ENCODE assay signal across 14 cellular contexts in the genomic region with DNA sequence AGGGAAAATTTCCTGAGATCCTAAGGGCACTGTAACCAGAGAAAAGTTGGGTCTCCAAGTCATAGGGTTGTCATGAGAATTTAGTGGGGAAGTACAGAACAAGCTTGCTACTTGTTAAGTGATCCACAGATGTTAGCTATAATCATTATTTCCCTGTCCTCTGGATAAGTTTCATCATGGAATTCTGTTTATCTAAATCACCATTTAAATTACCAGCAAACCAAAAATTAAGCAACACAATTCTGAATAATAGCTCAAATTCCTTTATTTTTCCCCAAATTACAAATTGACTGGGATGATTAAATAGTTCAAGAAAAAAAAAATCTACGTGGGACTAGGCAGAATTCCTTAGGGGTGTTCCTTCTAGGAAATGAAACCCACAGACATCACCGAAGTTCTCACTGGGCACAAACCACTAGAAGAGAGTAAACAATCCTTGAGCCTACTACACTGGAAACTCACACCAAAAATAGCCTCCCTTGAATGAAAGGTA.
DNase-seq lines count a peak whose midpoint lies in the region; ATAC-seq and TF ChIP-seq lines count a peak whose summit lies in the region.
"Had no signal": no experiment of that assay in that cellular context is flagged by ENCODE, and none has a peak within 500 bp of the region (broad histone marks: within the 10 kb centered on the region; RNA-seq: fewer than 3 reads in every experiment).

No MANE protein-coding gene starts in this region.

- no peak for TF ChIP-seq POLR2A in sigmoid colon (IDR thresholded peaks at IDR 0.05)

- no peaks in the 10 kb centered on the region for H3K79me2 ChIP-seq in fibroblast of lung (ENCODE audit: control insufficient read depth, insufficient read depth, low read length)

- no peaks in the 10 kb centered on the region for H4K20me1 ChIP-seq in fibroblast of lung (ENCODE audit: control insufficient read depth, extremely low read depth, insufficient read depth, low read length)

- peaks cover 3% of the 10 kb centered on the region for H3K4me1 Mint-ChIP-seq in T-helper 17 cell
- peaks cover 28% of the 10 kb centered on the region for H3K4me1 Mint-ChIP-seq in mesothelial cell of epicardium

- H3K4me1 ChIP-seq in fibroblast of lung (ENCODE audit: control insufficient read depth, extremely low read depth, insufficient read depth, low read length), result peaks cover 36% of the 10 kb centered on the region
- H3K4me1 ChIP-seq in sigmoid colon, result peaks cover 0 to 64% (median 53%) of the 10 kb centered on the region in 4 donors

- H3K4me2 ChIP-seq in fibroblast of lung (ENCODE audit: extremely low read depth, insufficient read depth, low read length), result no peak overlapping the region

- H3K9ac ChIP-seq in fibroblast of lung (ENCODE audit: insufficient read depth, low read length), result no peak overlapping the region

- H3K9me3 ChIP-seq in fibroblast of lung (ENCODE audit: control insufficient read depth, insufficient read depth, low read depth, low read length), result no peaks in the 10 kb centered on the region
- no peaks in the 10 kb centered on the region for H3K9me3 ChIP-seq in sigmoid colon
- no peaks in the 10 kb centered on the region for H3K9me3 ChIP-seq in T-helper 17 cell (ENCODE audit: control insufficient read depth, low read length, poor library complexity, severe bottlenecking)
- H3K9me3 ChIP-seq: upper lobe of left lung had no signal

- H3K4me3 Mint-ChIP-seq in T-helper 17 cell (no peak overlapping the region), mesothelial cell of epicardium (no peak overlapping the region)
- H3K4me3 Mint-ChIP-seq: activated naive CD4-positive, alpha-beta T cell treated with anti-CD3 and anti-CD28 coated beads, Interleukin-2, amount 50 U/mL, for 24 hours; CD14-positive monocyte had no signal

- intact Hi-C loops in sigmoid colon (cut with DNase I), result no loop called here

- DNase-seq in AG20443 (ENCODE audit: low spot score) (peak; percentile 51), M059J (ENCODE audit: low read depth) (peak; percentile 72), fibroblast of lung (ENCODE audit: low read depth in 2 of 2) (peak; percentile 74 to 91), sigmoid colon (no peak), T-helper 17 cell (no peak), superior temporal gyrus (ENCODE audit: extremely low spot score) (no peak), mesothelial cell of epicardium (ENCODE audit: low spot score in 2 of 2, unreplicated experiment in 2 of 2) (no peak)
- DNase-seq: MM.1S; stimulated activated CD4-positive, alpha-beta T cell treated with anti-CD3 and anti-CD28 coated beads, Interleukin-15, amount 100 ng/mL, for 24 hours; upper lobe of left lung had no signal

- H3K36me3 ChIP-seq in fibroblast of lung (ENCODE audit: control insufficient read depth, insufficient read depth, low read length) (no peaks in the 10 kb centered on the region), sigmoid colon (no peaks in the 10 kb centered on the region)
- H3K36me3 ChIP-seq: upper lobe of left lung had no signal

- peaks cover 4% of the 10 kb centered on the region for H3K9me3 Mint-ChIP-seq in mesothelial cell of epicardium
- H3K9me3 Mint-ChIP-seq: activated naive CD4-positive, alpha-beta T cell treated with anti-CD3 and anti-CD28 coated beads, Interleukin-2, amount 50 U/mL, for 24 hours had no signal

- no peaks in the 10 kb centered on the region for H3K27me3 ChIP-seq in fibroblast of lung (ENCODE audit: control insufficient read depth, insufficient read depth, low read length)
- H3K27me3 ChIP-seq in sigmoid colon, result no peaks in the 10 kb centered on the region
- H3K27me3 ChIP-seq: upper lobe of left lung had no signal

- H3K27ac Mint-ChIP-seq in T-helper 17 cell, result no peak overlapping the region
- H3K27ac Mint-ChIP-seq in mesothelial cell of epicardium, result no peak overlapping the region
- H3K27ac Mint-ChIP-seq: activated naive CD4-positive, alpha-beta T cell treated with anti-CD3 and anti-CD28 coated beads, Interleukin-2, amount 50 U/mL, for 24 hours; CD14-positive monocyte had no signal

- no peak for TF ChIP-seq EP300 in sigmoid colon (IDR thresholded peaks at IDR 0.05)

- no peak for TF ChIP-seq CTCF in fibroblast of lung (conservative IDR thresholded peaks at IDR 0.05 in 1 of 2, IDR thresholded peaks at IDR 0.05 in 1 of 2; ENCODE audit: low read depth in 1 of 2, low read length in 2 of 2)
- TF ChIP-seq CTCF in sigmoid colon (IDR thresholded peaks at IDR 0.05), result no peak
- no peak for TF ChIP-seq CTCF in mesothelial cell of epicardium (IDR thresholded peaks at IDR 0.05; ENCODE audit: unreplicated experiment)

- ATAC-seq in T-helper 17 cell (no peak), HG03521 (IDR thresholded peaks at IDR 0.05; ENCODE audit: unreplicated experiment) (no peak)

- H3K36me3 Mint-ChIP-seq in T-helper 17 cell (ENCODE audit: low read depth) (no peaks in the 10 kb centered on the region), mesothelial cell of epicardium (peaks cover under 1% of the 10 kb centered on the region)
- H3K36me3 Mint-ChIP-seq: activated naive CD4-positive, alpha-beta T cell treated with anti-CD3 and anti-CD28 coated beads, Interleukin-2, amount 50 U/mL, for 24 hours; CD14-positive monocyte had no signal

- H3K27ac ChIP-seq in fibroblast of lung (ENCODE audit: insufficient read depth, low read length) (peak overlapping the region; percentile 48), sigmoid colon (peak overlapping the region; percentile 66 to 85 (median 76))
- H3K27ac ChIP-seq: upper lobe of left lung had no signal

- H3K27me3 Mint-ChIP-seq in T-helper 17 cell (peaks cover 50% of the 10 kb centered on the region), mesothelial cell of epicardium (ENCODE audit: low read depth) (no peaks in the 10 kb centered on the region)

- WGBS in sigmoid colon, 2 donors, result 59 to 68% methylated on average over 2 of the region's 2 CpGs

- H3K4me3 ChIP-seq in fibroblast of lung (replicated peaks in 1 of 4; ENCODE audit: control extremely low read depth in 1 of 4, insufficient read depth in 1 of 4, low read depth in 3 of 4, low read length in 4 of 4) (no peak overlapping the region), sigmoid colon (no peak overlapping the region)
- H3K4me3 ChIP-seq: lung, upper lobe of left lung had no signal

- H2AFZ ChIP-seq in fibroblast of lung (ENCODE audit: low read length), result no peak overlapping the region

Comparison
In these comparisons a context has a peak if more than half of its experiments do, and no peak if none do; other contexts are left out.
1. DNase-seq: peak in AG20443 (single experiment), M059J (single experiment) and fibroblast of lung (2 of 2); none in sigmoid colon (single experiment), T-helper 17 cell (0 of 3), superior temporal gyrus (single experiment) and mesothelial cell of epicardium (0 of 2).